In the genomic region with DNA sequence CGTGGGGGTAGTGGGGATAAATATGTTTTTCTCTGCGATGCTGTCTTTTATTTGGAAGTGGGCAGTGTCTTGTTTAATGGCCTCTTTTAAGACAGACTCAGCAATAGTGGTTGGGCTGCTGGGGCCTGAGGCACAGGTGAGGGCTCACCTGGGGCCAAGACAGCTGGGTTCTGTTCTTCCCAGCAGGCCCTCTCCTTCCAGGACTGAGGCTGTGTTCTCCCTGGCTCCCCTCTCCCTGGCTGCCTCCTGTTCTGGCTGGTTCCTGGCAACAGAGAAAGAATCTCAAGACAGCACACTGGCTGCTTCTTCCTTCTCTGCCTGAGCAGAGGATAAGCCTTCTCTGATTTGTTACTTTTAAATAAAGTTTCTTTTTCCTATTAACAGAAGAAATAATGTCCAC, we compare ENCODE assay signal across 1 cellular context.
TF ChIP-seq lines count a peak whose summit lies in the region.

No MANE protein-coding gene starts in this region.

TF ChIP-seq in GM23338, 12 proteins besides CTCF, POLR2A, EP300 and RAD21 (continued from another document):
- TF ChIP-seq, protein P1, sequence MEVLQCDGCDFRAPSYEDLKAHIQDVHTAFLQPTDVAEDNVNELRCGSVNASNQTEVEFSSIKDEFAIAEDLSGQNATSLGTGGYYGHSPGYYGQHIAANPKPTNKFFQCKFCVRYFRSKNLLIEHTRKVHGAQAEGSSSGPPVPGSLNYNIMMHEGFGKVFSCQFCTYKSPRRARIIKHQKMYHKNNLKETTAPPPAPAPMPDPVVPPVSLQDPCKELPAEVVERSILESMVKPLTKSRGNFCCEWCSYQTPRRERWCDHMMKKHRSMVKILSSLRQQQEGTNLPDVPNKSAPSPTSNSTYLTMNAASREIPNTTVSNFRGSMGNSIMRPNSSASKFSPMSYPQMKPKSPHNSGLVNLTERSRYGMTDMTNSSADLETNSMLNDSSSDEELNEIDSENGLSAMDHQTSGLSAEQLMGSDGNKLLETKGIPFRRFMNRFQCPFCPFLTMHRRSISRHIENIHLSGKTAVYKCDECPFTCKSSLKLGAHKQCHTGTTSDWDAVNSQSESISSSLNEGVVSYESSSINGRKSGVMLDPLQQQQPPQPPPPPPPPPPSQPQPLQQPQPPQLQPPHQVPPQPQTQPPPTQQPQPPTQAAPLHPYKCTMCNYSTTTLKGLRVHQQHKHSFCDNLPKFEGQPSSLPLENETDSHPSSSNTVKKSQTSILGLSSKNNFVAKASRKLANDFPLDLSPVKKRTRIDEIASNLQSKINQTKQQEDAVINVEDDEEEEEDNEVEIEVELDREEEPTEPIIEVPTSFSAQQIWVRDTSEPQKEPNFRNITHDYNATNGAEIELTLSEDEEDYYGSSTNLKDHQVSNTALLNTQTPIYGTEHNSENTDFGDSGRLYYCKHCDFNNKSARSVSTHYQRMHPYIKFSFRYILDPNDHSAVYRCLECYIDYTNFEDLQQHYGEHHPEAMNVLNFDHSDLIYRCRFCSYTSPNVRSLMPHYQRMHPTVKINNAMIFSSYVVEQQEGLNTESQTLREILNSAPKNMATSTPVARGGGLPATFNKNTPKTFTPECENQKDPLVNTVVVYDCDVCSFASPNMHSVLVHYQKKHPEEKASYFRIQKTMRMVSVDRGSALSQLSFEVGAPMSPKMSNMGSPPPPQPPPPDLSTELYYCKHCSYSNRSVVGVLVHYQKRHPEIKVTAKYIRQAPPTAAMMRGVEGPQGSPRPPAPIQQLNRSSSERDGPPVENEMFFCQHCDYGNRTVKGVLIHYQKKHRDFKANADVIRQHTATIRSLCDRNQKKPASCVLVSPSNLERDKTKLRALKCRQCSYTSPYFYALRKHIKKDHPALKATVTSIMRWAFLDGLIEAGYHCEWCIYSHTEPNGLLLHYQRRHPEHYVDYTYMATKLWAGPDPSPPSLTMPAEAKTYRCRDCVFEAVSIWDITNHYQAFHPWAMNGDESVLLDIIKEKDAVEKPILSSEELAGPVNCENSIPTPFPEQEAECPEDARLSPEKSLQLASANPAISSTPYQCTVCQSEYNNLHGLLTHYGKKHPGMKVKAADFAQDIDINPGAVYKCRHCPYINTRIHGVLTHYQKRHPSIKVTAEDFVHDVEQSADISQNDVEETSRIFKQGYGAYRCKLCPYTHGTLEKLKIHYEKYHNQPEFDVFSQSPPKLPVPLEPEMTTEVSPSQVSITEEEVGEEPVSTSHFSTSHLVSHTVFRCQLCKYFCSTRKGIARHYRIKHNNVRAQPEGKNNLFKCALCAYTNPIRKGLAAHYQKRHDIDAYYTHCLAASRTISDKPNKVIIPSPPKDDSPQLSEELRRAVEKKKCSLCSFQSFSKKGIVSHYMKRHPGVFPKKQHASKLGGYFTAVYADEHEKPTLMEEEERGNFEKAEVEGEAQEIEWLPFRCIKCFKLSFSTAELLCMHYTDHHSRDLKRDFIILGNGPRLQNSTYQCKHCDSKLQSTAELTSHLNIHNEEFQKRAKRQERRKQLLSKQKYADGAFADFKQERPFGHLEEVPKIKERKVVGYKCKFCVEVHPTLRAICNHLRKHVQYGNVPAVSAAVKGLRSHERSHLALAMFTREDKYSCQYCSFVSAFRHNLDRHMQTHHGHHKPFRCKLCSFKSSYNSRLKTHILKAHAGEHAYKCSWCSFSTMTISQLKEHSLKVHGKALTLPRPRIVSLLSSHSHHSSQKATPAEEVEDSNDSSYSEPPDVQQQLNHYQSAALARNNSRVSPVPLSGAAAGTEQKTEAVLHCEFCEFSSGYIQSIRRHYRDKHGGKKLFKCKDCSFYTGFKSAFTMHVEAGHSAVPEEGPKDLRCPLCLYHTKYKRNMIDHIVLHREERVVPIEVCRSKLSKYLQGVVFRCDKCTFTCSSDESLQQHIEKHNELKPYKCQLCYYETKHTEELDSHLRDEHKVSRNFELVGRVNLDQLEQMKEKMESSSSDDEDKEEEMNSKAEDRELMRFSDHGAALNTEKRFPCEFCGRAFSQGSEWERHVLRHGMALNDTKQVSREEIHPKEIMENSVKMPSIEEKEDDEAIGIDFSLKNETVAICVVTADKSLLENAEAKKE (CRISPR knock-in tag; IDR thresholded peaks at IDR 0.05) = no peak
- no peak for TF ChIP-seq EZH2 (IDR thresholded peaks at IDR 0.05; ENCODE audit: low read depth, unreplicated experiment)
- no peak for TF ChIP-seq JUNB (IDR thresholded peaks at IDR 0.05; ENCODE audit: unreplicated experiment)
- TF ChIP-seq NANOG (IDR thresholded peaks at IDR 0.05; ENCODE audit: borderline replicate concordance) = no peak
- no peak for TF ChIP-seq CREB1 (CRISPR knock-in tag; IDR thresholded peaks at IDR 0.05; ENCODE audit: low read depth)
- TF ChIP-seq, protein P2, sequence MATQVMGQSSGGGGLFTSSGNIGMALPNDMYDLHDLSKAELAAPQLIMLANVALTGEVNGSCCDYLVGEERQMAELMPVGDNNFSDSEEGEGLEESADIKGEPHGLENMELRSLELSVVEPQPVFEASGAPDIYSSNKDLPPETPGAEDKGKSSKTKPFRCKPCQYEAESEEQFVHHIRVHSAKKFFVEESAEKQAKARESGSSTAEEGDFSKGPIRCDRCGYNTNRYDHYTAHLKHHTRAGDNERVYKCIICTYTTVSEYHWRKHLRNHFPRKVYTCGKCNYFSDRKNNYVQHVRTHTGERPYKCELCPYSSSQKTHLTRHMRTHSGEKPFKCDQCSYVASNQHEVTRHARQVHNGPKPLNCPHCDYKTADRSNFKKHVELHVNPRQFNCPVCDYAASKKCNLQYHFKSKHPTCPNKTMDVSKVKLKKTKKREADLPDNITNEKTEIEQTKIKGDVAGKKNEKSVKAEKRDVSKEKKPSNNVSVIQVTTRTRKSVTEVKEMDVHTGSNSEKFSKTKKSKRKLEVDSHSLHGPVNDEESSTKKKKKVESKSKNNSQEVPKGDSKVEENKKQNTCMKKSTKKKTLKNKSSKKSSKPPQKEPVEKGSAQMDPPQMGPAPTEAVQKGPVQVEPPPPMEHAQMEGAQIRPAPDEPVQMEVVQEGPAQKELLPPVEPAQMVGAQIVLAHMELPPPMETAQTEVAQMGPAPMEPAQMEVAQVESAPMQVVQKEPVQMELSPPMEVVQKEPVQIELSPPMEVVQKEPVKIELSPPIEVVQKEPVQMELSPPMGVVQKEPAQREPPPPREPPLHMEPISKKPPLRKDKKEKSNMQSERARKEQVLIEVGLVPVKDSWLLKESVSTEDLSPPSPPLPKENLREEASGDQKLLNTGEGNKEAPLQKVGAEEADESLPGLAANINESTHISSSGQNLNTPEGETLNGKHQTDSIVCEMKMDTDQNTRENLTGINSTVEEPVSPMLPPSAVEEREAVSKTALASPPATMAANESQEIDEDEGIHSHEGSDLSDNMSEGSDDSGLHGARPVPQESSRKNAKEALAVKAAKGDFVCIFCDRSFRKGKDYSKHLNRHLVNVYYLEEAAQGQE (IDR thresholded peaks at IDR 0.05; ENCODE audit: unreplicated experiment) = no peak
- TF ChIP-seq, protein P3, sequence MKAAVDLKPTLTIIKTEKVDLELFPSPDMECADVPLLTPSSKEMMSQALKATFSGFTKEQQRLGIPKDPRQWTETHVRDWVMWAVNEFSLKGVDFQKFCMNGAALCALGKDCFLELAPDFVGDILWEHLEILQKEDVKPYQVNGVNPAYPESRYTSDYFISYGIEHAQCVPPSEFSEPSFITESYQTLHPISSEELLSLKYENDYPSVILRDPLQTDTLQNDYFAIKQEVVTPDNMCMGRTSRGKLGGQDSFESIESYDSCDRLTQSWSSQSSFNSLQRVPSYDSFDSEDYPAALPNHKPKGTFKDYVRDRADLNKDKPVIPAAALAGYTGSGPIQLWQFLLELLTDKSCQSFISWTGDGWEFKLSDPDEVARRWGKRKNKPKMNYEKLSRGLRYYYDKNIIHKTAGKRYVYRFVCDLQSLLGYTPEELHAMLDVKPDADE (IDR thresholded peaks at IDR 0.05) = no peak
- no peak for TF ChIP-seq EZH2phosphoT487 (IDR thresholded peaks at IDR 0.05; ENCODE audit: unreplicated experiment)
- no peak for TF ChIP-seq ZNF114 (CRISPR knock-in tag; IDR thresholded peaks at IDR 0.05)
- TF ChIP-seq STAT1 (IDR thresholded peaks at IDR 0.05; ENCODE audit: unreplicated experiment) = no peak
